Comparison of ENCODE assay signal across 27 cellular contexts in genomic region chr2:202813387-202813786, GRCh38. TPM values are rescaled to one million over a fixed set of nuclear protein-coding genes. Genes with fewer than 3 reads are reported as not detected.
DNase-seq lines count a peak whose midpoint lies in the region; ATAC-seq, FAIRE-seq and TF ChIP-seq lines count a peak whose summit lies in the region.
"Had no signal": no experiment of that assay in that cellular context is flagged by ENCODE, and none has a peak within 500 bp of the region (broad histone marks: within the 10 kb centered on the region; RNA-seq: fewer than 3 reads in every experiment).

No MANE protein-coding gene starts in this region.

- H3K27me3 ChIP-seq in liver (ENCODE audit: control insufficient read depth in 4 of 4, insufficient read depth in 4 of 4, low read length in 3 of 4), result no peaks in the 10 kb centered on the region
- no peaks in the 10 kb centered on the region for H3K27me3 ChIP-seq in thoracic aorta (replicated peaks; ENCODE audit: insufficient read depth)
- H3K27me3 ChIP-seq: BE2C, BLaER1 had no signal

- TF ChIP-seq RAD21 in liver (IDR thresholded peaks at IDR 0.05), result no peak

- TF ChIP-seq CTCF in kidney (IDR thresholded peaks at IDR 0.05; ENCODE audit: borderline replicate concordance, extremely low read depth, insufficient read depth), result no peak
- no peak for TF ChIP-seq CTCF in liver (IDR thresholded peaks at IDR 0.05; ENCODE audit: low read depth, low read length, missing input control)
- no peak for TF ChIP-seq CTCF in thoracic aorta (IDR thresholded peaks at IDR 0.05)

- no peaks in the 10 kb centered on the region for H3K9me3 ChIP-seq in kidney (ENCODE audit: control insufficient read depth in 1 of 2, low read length in 2 of 2)
- peaks cover 0 to 2% (median 0%) of the 10 kb centered on the region in 4 donors for H3K9me3 ChIP-seq in liver (ENCODE audit: control insufficient read depth in 4 of 4, low read length in 3 of 4)
- H3K9me3 ChIP-seq in thoracic aorta, result no peaks in the 10 kb centered on the region
- H3K9me3 ChIP-seq: BE2C had no signal

- 80% methylated on average over 3 of the region's 3 CpGs for WGBS in liver

- H3K36me3 ChIP-seq in kidney (ENCODE audit: control insufficient read depth in 1 of 2, insufficient read depth in 2 of 2, low read length in 2 of 2), result no peaks in the 10 kb centered on the region
- H3K36me3 ChIP-seq in liver (ENCODE audit: control insufficient read depth in 4 of 4, insufficient read depth in 3 of 4, low read depth in 1 of 4, low read length in 3 of 4), result no peaks in the 10 kb centered on the region
- no peaks in the 10 kb centered on the region for H3K36me3 ChIP-seq in thoracic aorta
- H3K36me3 ChIP-seq: BE2C had no signal

- H3K9ac ChIP-seq in kidney (ENCODE audit: low read length in 2 of 2) (no peak overlapping the region), liver (ENCODE audit: low read depth in 1 of 2, low read length in 2 of 2) (no peak overlapping the region)
- H3K9ac ChIP-seq: BLaER1 had no signal

- H3K4me1 ChIP-seq in kidney (ENCODE audit: control insufficient read depth in 1 of 2, insufficient read depth in 1 of 2, low read depth in 1 of 2, low read length in 2 of 2) (no peaks in the 10 kb centered on the region), liver (ENCODE audit: control insufficient read depth in 4 of 4, insufficient read depth in 4 of 4, low read length in 3 of 4) (no peaks in the 10 kb centered on the region), thoracic aorta (ENCODE audit: control insufficient read depth in 1 of 2, low read depth in 2 of 2) (peaks cover 9 to 31% of the 10 kb centered on the region in 2 donors)
- H3K4me1 ChIP-seq: BE2C, BLaER1 had no signal

- no peak overlapping the region for H3K4me3 ChIP-seq in kidney (ENCODE audit: low read length in 2 of 2)
- H3K4me3 ChIP-seq in liver (ENCODE audit: low read depth in 1 of 3, low read length in 3 of 3), result no peak overlapping the region
- H3K4me3 ChIP-seq in thoracic aorta, result no peak overlapping the region
- H3K4me3 ChIP-seq: BLaER1, GM12878 had no signal

- intact Hi-C loops in kidney (cut with DNase I) (no loop called here), left colon (cut with DNase I, micrococcal nuclease) (no loop called here)

- DNase-seq in kidney (no peak), left colon (no peak), thoracic aorta (ENCODE audit: low spot score) (no peak), NCI-H2107 treated with DMSO at 0.1 percent for 48 hours (lab: John Stamatoyannopoulos, UW; ENCODE audit: unreplicated experiment) (no peak)
- DNase-seq: 8988T; ACHN; BE2C; C1 segment of cervical spinal cord; CD4-positive, alpha-beta memory T cell; CD4-positive, CD25-positive, alpha-beta regulatory T cell; CD8-positive, alpha-beta memory T cell; COR-L47; DMS 273 treated with DMSO at 0.1 percent for 48 hours; DMS153; DMS53; DMS79; DND-41; EL; GDM1 had no signal

- FAIRE-seq in kidney (lab: Jason Lieb, UNC), result peak; percentile 51
- FAIRE-seq: A204.1, GM12878, GM12892, GM18507 had no signal

- H3K27ac ChIP-seq in kidney (ENCODE audit: low read depth in 2 of 2, low read length in 2 of 2) (no peak overlapping the region), liver (ENCODE audit: low read depth in 1 of 2, low read length in 2 of 2) (no peak overlapping the region), thoracic aorta (peak overlapping the region; percentile 54 to 77)
- H3K27ac ChIP-seq: BLaER1 had no signal

- ATAC-seq in left colon, result peak; percentile 44
- ATAC-seq in thoracic aorta (ENCODE audit: insufficient number of reproducible peaks, low FRiP score, low read depth), result no peak
- no peak for ATAC-seq in GM19324 (IDR thresholded peaks at IDR 0.05; ENCODE audit: low FRiP score, unreplicated experiment)
- ATAC-seq in GM21447 (IDR thresholded peaks at IDR 0.05; ENCODE audit: unreplicated experiment), result no peak
- ATAC-seq: GM12878 had no signal

TF ChIP-seq in liver, 16 proteins besides CTCF, POLR2A, EP300 and RAD21:
- TF ChIP-seq JUND (IDR thresholded peaks at IDR 0.05) (no peak), NR2F2 (IDR thresholded peaks at IDR 0.05) (no peak), MAX (IDR thresholded peaks at IDR 0.05) (no peak), YY1 (IDR thresholded peaks at IDR 0.05) (no peak), HNF4A (conservative IDR thresholded peaks at IDR 0.05) (peak; percentile 5 to 36), ZBTB33 (IDR thresholded peaks at IDR 0.05) (no peak), GABPA (IDR thresholded peaks at IDR 0.05 in 1 of 2, conservative IDR thresholded peaks at IDR 0.05 in 1 of 2) (no peak)

RNA-seq across cellular contexts. Expression of gene ICA1L, which starts 58.2 kb away (rescaled TPM):
- total RNA-seq in kidney (9.9 TPM), left colon (1 to 10 TPM; 1.7 to 2.9 TPM), liver (1 to 10 TPM in 1 of 2 donors, under 1 TPM in 1; 0.92 to 1.7 TPM), thoracic aorta (10 to 100 TPM; 12.9 to 13.7 TPM)
- polyA plus RNA-seq in kidney (ENCODE audit: insufficient read depth, low read depth, low replicate concordance) (1.5 TPM), liver (under 1 TPM; 0.15 to 0.65 TPM)

Comparison
In these comparisons a context has a peak if more than half of its experiments do, and no peak if none do; other contexts are left out.
1. H3K27ac ChIP-seq: peak in thoracic aorta (2 of 2); none in kidney (0 of 2) and liver (0 of 2).